ENCODE assay signal across 9 cellular contexts in the genomic region with DNA sequence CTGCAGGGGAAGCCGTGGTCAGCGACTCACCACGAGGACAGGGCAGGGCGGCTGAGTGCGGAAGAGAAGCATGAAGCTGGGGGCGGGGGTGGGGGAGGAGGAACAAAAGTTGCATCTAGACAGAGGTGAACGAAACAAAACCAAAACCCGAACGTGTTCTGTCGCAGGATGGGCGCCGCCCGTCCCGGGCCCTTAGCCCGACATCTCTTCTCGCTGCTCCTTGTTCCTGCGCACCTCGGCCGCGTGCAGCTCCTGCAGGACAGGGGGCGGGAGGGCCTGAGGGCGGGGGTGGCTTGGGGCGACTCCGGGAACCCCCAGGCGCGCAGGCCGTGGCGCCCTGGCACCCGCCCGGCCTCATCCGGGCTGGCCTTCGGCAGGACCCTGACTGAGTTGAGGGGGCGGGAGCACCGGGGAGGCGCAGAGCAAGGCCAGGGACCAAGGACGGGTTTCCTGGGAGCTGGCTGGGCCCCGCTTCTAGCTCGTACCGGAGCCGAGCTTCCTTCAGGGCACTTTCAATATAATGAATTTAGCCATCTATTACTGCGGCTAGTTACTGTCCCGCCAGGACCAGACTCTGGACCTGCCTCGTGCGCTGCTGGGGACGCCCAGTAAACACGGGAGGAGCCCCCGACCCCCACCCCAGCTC. TPM values are rescaled to one million over a fixed set of nuclear protein-coding genes. Genes with fewer than 3 reads are reported as not detected.
DNase-seq lines count a peak whose midpoint lies in the region; ATAC-seq lines count a peak whose summit lies in the region.
"Had no signal": no experiment of that assay in that cellular context is flagged by ENCODE, and none has a peak within 500 bp of the region (broad histone marks: within the 10 kb centered on the region; RNA-seq: fewer than 3 reads in every experiment).

No MANE protein-coding gene starts in this region.

- H3K36me3 Mint-ChIP-seq in activated naive CD4-positive, alpha-beta T cell treated with anti-CD3 and anti-CD28 coated beads, Interleukin-2, amount 50 U/mL, for 24 hours = no peaks in the 10 kb centered on the region

- no peaks in the 10 kb centered on the region for H3K79me2 ChIP-seq in Karpas-422 (ENCODE audit: low read length)

- ATAC-seq in GM19452 (IDR thresholded peaks at IDR 0.05; ENCODE audit: unreplicated experiment) (peak; percentile 24), HG03378 (IDR thresholded peaks at IDR 0.05; ENCODE audit: unreplicated experiment) (no peak)

- H3K4me1 Mint-ChIP-seq in activated naive CD4-positive, alpha-beta T cell treated with anti-CD3 and anti-CD28 coated beads, Interleukin-2, amount 50 U/mL, for 24 hours = peaks cover 33% of the 10 kb centered on the region

- no peaks in the 10 kb centered on the region for H3K27me3 ChIP-seq in Karpas-422 (ENCODE audit: low read length)

- no peaks in the 10 kb centered on the region for H4K20me1 ChIP-seq in Karpas-422 (ENCODE audit: insufficient read depth, low read depth, low read length)

- H3K9ac ChIP-seq in Karpas-422 (ENCODE audit: low read length) = peak overlapping the region; percentile 47

- no peaks in the 10 kb centered on the region for H3K27me3 Mint-ChIP-seq in activated naive CD4-positive, alpha-beta T cell treated with anti-CD3 and anti-CD28 coated beads, Interleukin-2, amount 50 U/mL, for 24 hours

- H3K36me3 ChIP-seq in Karpas-422 (ENCODE audit: insufficient read depth, low read length) = no peaks in the 10 kb centered on the region

- no peaks in the 10 kb centered on the region for H3K9me3 ChIP-seq in Karpas-422 (ENCODE audit: low read length)

- H3K9me3 Mint-ChIP-seq in activated naive CD4-positive, alpha-beta T cell treated with anti-CD3 and anti-CD28 coated beads, Interleukin-2, amount 50 U/mL, for 24 hours = no peaks in the 10 kb centered on the region

- DNase-seq in Karpas-422 = no peak
- peak; percentile 18 for DNase-seq in iris pigment epithelial cell (ENCODE audit: low read depth)
- peak in 5 of 6 experiments; percentile 39 to 79 (median 50) for DNase-seq in stimulated activated naive CD4-positive, alpha-beta T cell (lab: John Stamatoyannopoulos, UW)
- DNase-seq in DMS53 treated with DMSO at 0.1 percent for 48 hours (lab: John Stamatoyannopoulos, UW; ENCODE audit: unreplicated experiment) = no peak
- DNase-seq in NCI-H1694 treated with DMSO at 0.1 percent for 48 hours (lab: John Stamatoyannopoulos, UW) = no peak

- peak overlapping the region; percentile 74 for H3K27ac Mint-ChIP-seq in activated naive CD4-positive, alpha-beta T cell treated with anti-CD3 and anti-CD28 coated beads, Interleukin-2, amount 50 U/mL, for 24 hours

- H3K27ac ChIP-seq in Karpas-422 (ENCODE audit: low read length) = no peak overlapping the region

- peak overlapping the region; percentile 70 for H3K4me3 Mint-ChIP-seq in activated naive CD4-positive, alpha-beta T cell treated with anti-CD3 and anti-CD28 coated beads, Interleukin-2, amount 50 U/mL, for 24 hours

- no peaks in the 10 kb centered on the region for H3K9me2 ChIP-seq in Karpas-422 (replicated peaks; ENCODE audit: insufficient read depth, low read length)

- no peak overlapping the region for H2AFZ ChIP-seq in Karpas-422 (ENCODE audit: low read length)

- H3K4me2 ChIP-seq in Karpas-422 (ENCODE audit: low read depth, low read length, poor library complexity, severe bottlenecking) = peak overlapping the region; percentile 45

- H3K4me1 ChIP-seq in Karpas-422 (ENCODE audit: low read length) = peaks cover 14% of the 10 kb centered on the region

- H3K4me3 ChIP-seq in Karpas-422 (ENCODE audit: low read length) = peak overlapping the region; percentile 48; the same call in 1 of the 2 replicates

RNA-seq across cellular contexts. Expression of gene STMN3, which starts 12.0 kb away (rescaled TPM):
- total RNA-seq in Karpas-422 (2014; rRNA removed; shearing (Covaris generic); ENCODE audit: low replicate concordance) = 1.4 and 4.1 TPM in 2 replicates

RNA-seq across cellular contexts. Expression of gene GMEB2, which starts 14.4 kb away (rescaled TPM):
- total RNA-seq in Karpas-422 (2014; rRNA removed; shearing (Covaris generic); ENCODE audit: low replicate concordance) = 8.4 and 13.7 TPM in 2 replicates

RNA-seq across cellular contexts. Expression of gene RTEL1, which starts 16.8 kb away (rescaled TPM):
- total RNA-seq in Karpas-422 (2014; rRNA removed; shearing (Covaris generic); ENCODE audit: low replicate concordance) = 6.4 and 8.3 TPM in 2 replicates

RNA-seq across cellular contexts. Expression of gene TNFRSF6B, which starts 55.2 kb away (rescaled TPM):
- 2.5 and 4.6 TPM in 2 replicates for total RNA-seq in Karpas-422 (2014; rRNA removed; shearing (Covaris generic); ENCODE audit: low replicate concordance)
- total RNA-seq: T-helper 1 cell treated with Interleukin-12 subunit alpha and Interleukin-12 subunit beta and Interleukin-4 antibody, amounts not matched to agents 30 ng/mL and 1 ng/mL, for 36 hours had no signal

Comparison
In these comparisons a context has a peak if more than half of its experiments do, and no peak if none do; other contexts are left out.
1. DNase-seq: peak in iris pigment epithelial cell (single experiment) and stimulated activated naive CD4-positive, alpha-beta T cell (5 of 6); none in Karpas-422 (single experiment), DMS53 treated with DMSO at 0.1 percent for 48 hours (single experiment) and NCI-H1694 treated with DMSO at 0.1 percent for 48 hours (single experiment).